Comparison of ENCODE assay signal across 8 cellular contexts in the genomic region with DNA sequence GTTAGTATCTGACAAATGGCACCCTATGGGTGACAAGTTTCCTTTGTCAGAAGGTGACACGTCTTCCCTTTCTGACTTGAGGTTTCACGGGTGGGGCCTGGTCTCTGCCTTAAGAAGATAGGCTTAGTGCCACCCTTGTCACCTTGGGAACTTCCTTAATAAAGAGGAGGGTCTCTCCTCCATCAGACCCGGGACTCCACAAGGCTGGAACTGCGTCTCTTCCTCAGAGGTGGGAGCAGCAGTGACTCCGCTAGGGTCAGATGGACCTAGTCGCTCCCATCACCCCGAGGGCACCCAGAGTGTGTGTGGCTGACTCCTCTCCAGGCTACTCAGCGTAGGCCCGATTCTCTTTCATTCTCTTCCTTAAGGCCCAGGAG. TPM values are rescaled to one million over a fixed set of nuclear protein-coding genes. Genes with fewer than 3 reads are reported as not detected.
DNase-seq lines count a peak whose midpoint lies in the region; ATAC-seq and TF ChIP-seq lines count a peak whose summit lies in the region.

No MANE protein-coding gene starts in this region.

- TF ChIP-seq CTCF in gastroesophageal sphincter (IDR thresholded peaks at IDR 0.05), result no peak
- TF ChIP-seq CTCF in smooth muscle cell (IDR thresholded peaks at IDR 0.05; ENCODE audit: borderline replicate concordance, insufficient read depth, poor library complexity, severe bottlenecking), result no peak
- TF ChIP-seq CTCF in GM10248 (IDR thresholded peaks at IDR 0.05; ENCODE audit: control extremely low read depth, extremely low read depth, low read depth, missing control alignments), result no peak

- no peak for ATAC-seq in gastroesophageal sphincter

- peaks cover 14% of the 10 kb centered on the region for H3K79me2 ChIP-seq in smooth muscle cell (ENCODE audit: low read depth)

- no CpG with 5 or more reads among the region's 9 CpGs for WGBS in gastroesophageal sphincter (ENCODE audit: low coverage in 1 of 2), 2 donors
- WGBS in smooth muscle cell (ENCODE audit: low lambda C conversion rate), result 80% methylated on average over 9 of the region's 9 CpGs

- TF ChIP-seq POLR2A in gastroesophageal sphincter (IDR thresholded peaks at IDR 0.05), result no peak

- H3K9me3 ChIP-seq in gastroesophageal sphincter, result no peaks in the 10 kb centered on the region
- H3K9me3 ChIP-seq in smooth muscle cell (replicated peaks; ENCODE audit: low read depth), result no peaks in the 10 kb centered on the region

- H4K20me1 ChIP-seq in smooth muscle cell (ENCODE audit: low read depth), result peaks cover 29% of the 10 kb centered on the region

- POLR2A ChIA-PET in GM10248 (lab: Yijun Ruan, JAX), result interaction anchor here (1.5 kb wide), 1 partner anchor 79 kb away, joined by 8 read pairs; a partner anchor contains a TSS

- CTCF ChIA-PET in GM10248 (lab: Yijun Ruan, JAX), result interaction anchor here (1.1 to 1.3 kb wide), 3 partner anchors 36 to 70 kb away, joined by 3 to 5 read pairs (median 4); no protein-coding TSS in a partner anchor

- H3K27ac ChIP-seq in gastroesophageal sphincter, result peak overlapping the region in 2 of 4 donors; percentile 28 to 70
- no peak overlapping the region for H3K27ac ChIP-seq in smooth muscle cell (ENCODE audit: low read depth)

- peak; percentile 17 for DNase-seq in stimulated activated CD8-positive, alpha-beta memory T cell treated with anti-CD3 and anti-CD28 coated beads, Interleukin-12 subunit alpha, Interleukin-12 subunit beta, amount 100 ng/mL, for 1 hour (ENCODE audit: low read depth)
- no peak for DNase-seq in stimulated activated CD8-positive, alpha-beta memory T cell treated with anti-CD3 and anti-CD28 coated beads, Interleukin-4, amount 100 ng/mL, for 48 hours
- DNase-seq in activated CD4-positive, alpha-beta T cell treated with anti-CD3 and anti-CD28 coated beads, Interleukin-2, amount 50 U/mL, for 24 hours (ENCODE audit: low read depth in 1 of 2, low spot score in 1 of 2), result peak; percentile 14 to 18
- DNase-seq in smooth muscle cell (lab: John Stamatoyannopoulos, UW; ENCODE audit: unreplicated experiment) (no peak), GM10248 (ENCODE audit: extremely low spot score) (no peak), NCI-H2196 (lab: John Stamatoyannopoulos, UW; ENCODE audit: unreplicated experiment) (no peak), NCI-H1694 (lab: John Stamatoyannopoulos, UW) (no peak)

- H3K27me3 ChIP-seq in gastroesophageal sphincter (no peaks in the 10 kb centered on the region), smooth muscle cell (ENCODE audit: low read depth) (no peaks in the 10 kb centered on the region)

- H3K36me3 ChIP-seq in gastroesophageal sphincter (no peaks in the 10 kb centered on the region), smooth muscle cell (ENCODE audit: low read depth) (no peaks in the 10 kb centered on the region)

- H3K9ac ChIP-seq in smooth muscle cell (ENCODE audit: low read depth), result no peak overlapping the region

- peak overlapping the region; percentile 6 to 99 for H3K4me3 ChIP-seq in gastroesophageal sphincter
- H3K4me3 ChIP-seq in smooth muscle cell, result peak overlapping the region; percentile 88

- H3K4me1 ChIP-seq in gastroesophageal sphincter (peaks cover 4 to 30% (median 9%) of the 10 kb centered on the region in 3 donors), smooth muscle cell (ENCODE audit: low read depth) (peaks cover 6% of the 10 kb centered on the region)

- peak overlapping the region; percentile 95 for H3K4me2 ChIP-seq in smooth muscle cell

- H3F3A ChIP-seq in smooth muscle cell (ENCODE audit: low read depth), result peaks cover 7% of the 10 kb centered on the region

- TF ChIP-seq EP300 in gastroesophageal sphincter (IDR thresholded peaks at IDR 0.05), result no peak

- H2AFZ ChIP-seq in smooth muscle cell (ENCODE audit: low read depth), result peak overlapping the region; percentile 90

RNA-seq across cellular contexts. Expression of a gene that starts 0.8 kb away (rescaled TPM):
- total RNA-seq in gastroesophageal sphincter (10 to 100 TPM; 40.0 to 75.5 (median 49.9) TPM), smooth muscle cell (10.3 and 10.8 TPM in 2 replicates)
- polyA plus RNA-seq in smooth muscle cell, result 5.4 and 5.8 TPM in 2 replicates

Comparison
In these comparisons a context has a peak if more than half of its experiments do, and no peak if none do; other contexts are left out.
1. DNase-seq: peak in stimulated activated CD8-positive, alpha-beta memory T cell treated with anti-CD3 and anti-CD28 coated beads, Interleukin-12 subunit alpha, Interleukin-12 subunit beta, amount 100 ng/mL, for 1 hour (single experiment) and activated CD4-positive, alpha-beta T cell treated with anti-CD3 and anti-CD28 coated beads, Interleukin-2, amount 50 U/mL, for 24 hours (2 of 2); none in stimulated activated CD8-positive, alpha-beta memory T cell treated with anti-CD3 and anti-CD28 coated beads, Interleukin-4, amount 100 ng/mL, for 48 hours (single experiment), smooth muscle cell (single experiment), GM10248 (single experiment), NCI-H2196 (single experiment) and NCI-H1694 (single experiment).